11 cellular contexts compared by ENCODE assay signal in the genomic region with DNA sequence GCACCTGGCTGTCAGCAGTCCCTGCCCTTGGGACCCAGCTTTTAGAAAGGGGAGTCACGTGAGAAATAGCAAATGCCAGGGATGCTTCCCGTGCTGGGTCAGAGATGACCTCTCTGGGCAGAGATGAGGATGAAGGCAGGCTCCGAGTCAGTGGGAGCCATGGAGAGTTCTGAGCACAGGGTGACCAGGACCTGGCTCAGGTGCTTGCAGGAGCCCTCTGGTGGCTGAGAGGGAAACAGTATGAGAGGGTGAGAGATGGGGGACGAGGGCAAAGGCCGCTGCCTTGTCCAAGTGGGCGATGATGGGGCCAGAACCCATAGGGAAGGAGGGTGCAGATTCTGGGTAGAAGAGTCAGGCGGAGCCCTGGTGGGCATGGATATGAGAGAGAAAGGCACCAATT. TPM values are rescaled to one million over a fixed set of nuclear protein-coding genes. Genes with fewer than 3 reads are reported as not detected.
DNase-seq lines count a peak whose midpoint lies in the region; ATAC-seq, FAIRE-seq and TF ChIP-seq lines count a peak whose summit lies in the region.
"Had no signal": no experiment of that assay in that cellular context is flagged by ENCODE, and none has a peak within 500 bp of the region (broad histone marks: within the 10 kb centered on the region; RNA-seq: fewer than 3 reads in every experiment).

No MANE protein-coding gene starts in this region.

- no TSS peak for BruUV-seq in HepG2 (replicated peaks; lab: Mats Ljungman, UMichigan)

- H2AFZ ChIP-seq in GM23338, result no peak overlapping the region
- no peak overlapping the region for H2AFZ ChIP-seq in HepG2 (ENCODE audit: low read length)

- H3K4me2 ChIP-seq in GM23338 (no peak overlapping the region), HepG2 (ENCODE audit: low read depth, low read length) (no peak overlapping the region)

- DNase-seq in BE2C (no peak), GM23338 (ENCODE audit: low spot score) (peak; percentile 43), HepG2 (ENCODE audit: low spot score) (no peak), D341Med (ENCODE audit: low spot score) (no peak), NCI-H774 (lab: John Stamatoyannopoulos, UW) (no peak), NCI-H2196 treated with DMSO at 0.1 percent for 48 hours (lab: John Stamatoyannopoulos, UW; ENCODE audit: unreplicated experiment) (no peak), AG08396 (ENCODE audit: low spot score) (no peak)
- DNase-seq in activated T-helper 2 cell treated with anti-CD3 and anti-CD28 coated beads, Interferon-gamma antibody, Interleukin-2, Interleukin-4, amounts not matched to agents 10 μg/mL and 5 μg/mL and 100 μg/mL, durations not matched to agents 14 hours and 24 hours and 36 hours (ENCODE audit: low spot score), result no peak
- DNase-seq: activated CD4-positive, alpha-beta T cell treated with anti-CD3 and anti-CD28 coated beads, Interleukin-2, amount 50 U/mL, for 48 hours; NCI-H524 had no signal

- TF ChIP-seq CTCF in BE2C (IDR thresholded peaks at IDR 0.05; ENCODE audit: low read depth, low read length), result peak; percentile 45
- peak; percentile 48 to 63 for TF ChIP-seq CTCF in GM23338 (conservative IDR thresholded peaks at IDR 0.05; ENCODE audit: low read depth in 2 of 2)
- peak; percentile 55 for TF ChIP-seq CTCF in HepG2 (CRISPR knock-in tag; IDR thresholded peaks at IDR 0.05)

- H3K4me3 ChIP-seq in BE2C (ENCODE audit: low read depth, low read length) (no peak overlapping the region), GM23338 (no peak overlapping the region), HepG2 (replicated peaks in 1 of 3; ENCODE audit: insufficient read depth in 1 of 3, low read depth in 2 of 3, low read length in 3 of 3) (no peak overlapping the region)

- TF ChIP-seq RAD21 in HepG2 (CRISPR knock-in tag; IDR thresholded peaks at IDR 0.05), result no peak

- no peak overlapping the region for H3K27ac Mint-ChIP-seq in GM23338
- H3K27ac Mint-ChIP-seq in activated T-helper 2 cell treated with anti-CD3 and anti-CD28 coated beads, Interferon-gamma antibody, Interleukin-2, Interleukin-4, amounts not matched to agents 10 μg/mL and 5 μg/mL and 100 μg/mL, durations not matched to agents 14 hours and 24 hours and 36 hours, result peak overlapping the region; percentile 6

- intact Hi-C loops in activated T-helper 2 cell treated with anti-CD3 and anti-CD28 coated beads, Interferon-gamma antibody, Interleukin-2, Interleukin-4, amounts not matched to agents 10 μg/mL and 5 μg/mL and 100 μg/mL, durations not matched to agents 14 hours and 24 hours and 36 hours (cut with micrococcal nuclease), result no loop called here
- intact Hi-C loops in HepG2 (cut with micrococcal nuclease; ENCODE audit: unreplicated experiment), result no loop called here

- H4K20me1 ChIP-seq in GM23338 (replicated peaks; ENCODE audit: insufficient read depth) (no peaks in the 10 kb centered on the region), HepG2 (ENCODE audit: insufficient read depth, low read length) (no peaks in the 10 kb centered on the region; the same call in 1 of the 2 replicates)

- no peaks in the 10 kb centered on the region for H3K9me2 ChIP-seq in GM23338 (ENCODE audit: insufficient read depth)

- peak; percentile 64 for ATAC-seq in GM23338
- peak; percentile 56 for ATAC-seq in HepG2

- H3K4me3 Mint-ChIP-seq in GM23338, result no peak overlapping the region
- H3K4me3 Mint-ChIP-seq in activated T-helper 2 cell treated with anti-CD3 and anti-CD28 coated beads, Interferon-gamma antibody, Interleukin-2, Interleukin-4, amounts not matched to agents 10 μg/mL and 5 μg/mL and 100 μg/mL, durations not matched to agents 14 hours and 24 hours and 36 hours (ENCODE audit: low read depth), result no peak overlapping the region

- no peak overlapping the region for H3K9ac ChIP-seq in HepG2 (ENCODE audit: insufficient read depth, low read depth, low read length)

- no peak for FAIRE-seq in HepG2 (lab: Jason Lieb, UNC)

- H3K36me3 ChIP-seq in BE2C, result peaks cover 52% of the 10 kb centered on the region
- no peaks in the 10 kb centered on the region for H3K36me3 ChIP-seq in GM23338 (ENCODE audit: insufficient read depth)
- H3K36me3 ChIP-seq in HepG2 (replicated peaks in 1 of 2; ENCODE audit: control insufficient read depth in 1 of 2, insufficient read depth in 2 of 2, low read length in 2 of 2), result peaks cover 20 to 46% of the 10 kb centered on the region in 2 experiments

- no peaks in the 10 kb centered on the region for H3K9me3 Mint-ChIP-seq in GM23338
- no peaks in the 10 kb centered on the region for H3K9me3 Mint-ChIP-seq in activated T-helper 2 cell treated with anti-CD3 and anti-CD28 coated beads, Interferon-gamma antibody, Interleukin-2, Interleukin-4, amounts not matched to agents 10 μg/mL and 5 μg/mL and 100 μg/mL, durations not matched to agents 14 hours and 24 hours and 36 hours

- no peak for TF ChIP-seq EP300 in HepG2 (IDR thresholded peaks at IDR 0.05; ENCODE audit: low read depth in 2 of 2, low read length in 2 of 2)
- TF ChIP-seq EP300 in HepG2 (CRISPR knock-in tag; IDR thresholded peaks at IDR 0.05; ENCODE audit: borderline replicate concordance), result no peak

- no peaks in the 10 kb centered on the region for H3K4me1 Mint-ChIP-seq in GM23338
- peaks cover 10% of the 10 kb centered on the region for H3K4me1 Mint-ChIP-seq in activated T-helper 2 cell treated with anti-CD3 and anti-CD28 coated beads, Interferon-gamma antibody, Interleukin-2, Interleukin-4, amounts not matched to agents 10 μg/mL and 5 μg/mL and 100 μg/mL, durations not matched to agents 14 hours and 24 hours and 36 hours (ENCODE audit: low read depth)

- H3K27me3 ChIP-seq in BE2C, result no peaks in the 10 kb centered on the region
- no peaks in the 10 kb centered on the region for H3K27me3 ChIP-seq in GM23338 (ENCODE audit: insufficient read depth)
- H3K27me3 ChIP-seq in HepG2 (ENCODE audit: control insufficient read depth in 1 of 2, insufficient read depth in 2 of 2, low read length in 2 of 2), result peaks cover 0 to 2% of the 10 kb centered on the region in 2 experiments; a peak in 1 of 5 replicates

- H3K27ac ChIP-seq in GM23338 (ENCODE audit: low read depth), result no peak overlapping the region
- no peak overlapping the region for H3K27ac ChIP-seq in HepG2 (ENCODE audit: extremely low read length, insufficient read depth, low read length)

- no peaks in the 10 kb centered on the region for H3K79me2 ChIP-seq in GM23338 (replicated peaks; ENCODE audit: insufficient read depth)
- no peaks in the 10 kb centered on the region for H3K79me2 ChIP-seq in HepG2 (ENCODE audit: insufficient read depth, low read length)

- TF ChIP-seq POLR2A in HepG2 (IDR thresholded peaks at IDR 0.05; ENCODE audit: insufficient read depth in 1 of 2, low read depth in 2 of 2, low read length in 2 of 2), result no peak

- peaks cover 23% of the 10 kb centered on the region for H3K27me3 Mint-ChIP-seq in GM23338 (ENCODE audit: insufficient read depth, low read depth, poor library complexity)
- no peaks in the 10 kb centered on the region for H3K27me3 Mint-ChIP-seq in activated T-helper 2 cell treated with anti-CD3 and anti-CD28 coated beads, Interferon-gamma antibody, Interleukin-2, Interleukin-4, amounts not matched to agents 10 μg/mL and 5 μg/mL and 100 μg/mL, durations not matched to agents 14 hours and 24 hours and 36 hours (ENCODE audit: low read depth)

- H3K9me3 ChIP-seq in BE2C (no peaks in the 10 kb centered on the region), HepG2 (ENCODE audit: low read length) (no peaks in the 10 kb centered on the region)

- H3K4me1 ChIP-seq in BE2C (peaks cover 10% of the 10 kb centered on the region; the same call in 1 of the 2 replicates), GM23338 (ENCODE audit: insufficient read depth) (no peaks in the 10 kb centered on the region), HepG2 (ENCODE audit: insufficient read depth, low read length) (no peaks in the 10 kb centered on the region)

- no peaks in the 10 kb centered on the region for H3F3A ChIP-seq in GM23338 (replicated peaks; ENCODE audit: low read depth)

- H3K36me3 Mint-ChIP-seq in GM23338 (ENCODE audit: low read depth), result peaks cover 41% of the 10 kb centered on the region
- peaks cover 56% of the 10 kb centered on the region for H3K36me3 Mint-ChIP-seq in activated T-helper 2 cell treated with anti-CD3 and anti-CD28 coated beads, Interferon-gamma antibody, Interleukin-2, Interleukin-4, amounts not matched to agents 10 μg/mL and 5 μg/mL and 100 μg/mL, durations not matched to agents 14 hours and 24 hours and 36 hours (ENCODE audit: low read depth)

- in situ Hi-C loops in HepG2 (cut with HindIII; ENCODE audit: extremely low pct_ligation_motif_present, low pct_unique_long_range_greater_than_20kb), result no loop called here

- POLR2A ChIA-PET in HepG2 (lab: Yijun Ruan, JAX), result interaction anchor here (1.6 kb wide), 1 partner anchor 16 kb away, joined by 6 read pairs; the partner anchor contains the start of gene TMED1

- 90% methylated on average over 7 of the region's 7 CpGs for WGBS in HepG2 (ENCODE audit: low lambda C conversion rate)

- CTCF ChIA-PET in HepG2 (lab: Yijun Ruan, JAX; ENCODE audit: low intra/inter-chr PET ratio, low total read pairs), result interaction anchor here (1.0 kb wide), 1 partner anchor 50 kb away, joined by 3 read pairs; no protein-coding TSS in a partner anchor

RNA-seq across cellular contexts. Expression of gene TMED1, which starts 15.8 kb away (rescaled TPM):
- 114 TPM for polyA plus RNA-seq in BE2C (2012; ENCODE audit: insufficient read depth, insufficient read length, low read depth)
- 28.5 and 37.2 TPM in 2 replicates for total RNA-seq in GM23338 (2014; rRNA removed; shearing (Covaris generic))
- polyA plus RNA-seq in GM23338 (2016; fragmentation: Nextera tagmentation; extraction: Ambion mirVana) (27.7 and 29.7 TPM in 2 replicates), HepG2 (2011; rRNA removed) (48.3 and 59.9 TPM in 2 replicates)
- 16.7 and 17.9 TPM in 2 replicates for total RNA-seq in activated T-helper 2 cell treated with anti-CD3 and anti-CD28 coated beads, Interferon-gamma antibody, Interleukin-2, Interleukin-4, amounts not matched to agents 10 μg/mL and 5 μg/mL and 100 μg/mL, durations not matched to agents 14 hours and 24 hours and 36 hours
- 26.4 and 51.8 TPM in 2 replicates for total RNA-seq in HepG2 (2016; rRNA removed; fragmentation: Illumina TruSeq; extraction: Trizol)
- total RNA-seq in HepG2 (2016; cell fraction: cytosol; rRNA removed; fragmentation: Illumina TruSeq; extraction: Trizol; ENCODE audit: low read depth), result 16.7 and 20.2 TPM in 2 replicates
- total RNA-seq in HepG2 (2016; cell fraction: insoluble cytoplasmic fraction; rRNA removed; fragmentation: Illumina TruSeq; extraction: Trizol), result 27.5 and 55.8 TPM in 2 replicates
- 28.1 and 29.2 TPM in 2 replicates for total RNA-seq in HepG2 (2016; cell fraction: membrane; rRNA removed; fragmentation: Illumina TruSeq; extraction: Trizol)
- total RNA-seq in HepG2 (2016; cell fraction: nucleus; rRNA removed; fragmentation: Illumina TruSeq; extraction: Trizol), result 33.0 and 36.4 TPM in 2 replicates
- polyA plus RNA-seq in HepG2 (2011; cell fraction: cytosol; rRNA removed), result 79.8 and 90.0 TPM in 2 replicates
- polyA plus RNA-seq in HepG2 (2011; cell fraction: nucleus; rRNA removed), result 24.7 and 26.9 TPM in 2 replicates
- polyA plus RNA-seq in HepG2 (2012), result 25.8 and 36.4 TPM in 2 replicates
- 15.9 and 17.5 TPM in 2 replicates for polyA plus RNA-seq in HepG2 (2016; cell fraction: cytosol; fragmentation: Illumina TruSeq; extraction: Trizol; ENCODE audit: low read depth)
- polyA plus RNA-seq in HepG2 (2016; cell fraction: insoluble cytoplasmic fraction; fragmentation: Illumina TruSeq; extraction: Trizol; ENCODE audit: low read depth), result 22.0 and 23.3 TPM in 2 replicates
- 17.1 and 19.3 TPM in 2 replicates for polyA plus RNA-seq in HepG2 (2016; cell fraction: membrane; fragmentation: Illumina TruSeq; extraction: Trizol; ENCODE audit: low read depth)
- polyA plus RNA-seq in HepG2 (2016; cell fraction: nucleus; fragmentation: Illumina TruSeq; extraction: Trizol; ENCODE audit: insufficient read depth, low read depth), result 53.0 and 55.2 TPM in 2 replicates
- polyA minus RNA-seq in HepG2 (2011; rRNA and poly(A)+ RNA removed; ENCODE audit: low replicate concordance), result 28.9 and 40.3 TPM in 2 replicates
- 17.3 and 19.4 TPM in 2 replicates for polyA minus RNA-seq in HepG2 (2011; cell fraction: cytosol; rRNA and poly(A)+ RNA removed)
- polyA minus RNA-seq in HepG2 (2011; cell fraction: nucleus; rRNA and poly(A)+ RNA removed), result 7.7 and 10.1 TPM in 2 replicates

RNA-seq across cellular contexts. Expression of gene C19orf38, which starts 28.0 kb away (rescaled TPM):
- polyA plus RNA-seq in BE2C (2012; ENCODE audit: insufficient read depth, insufficient read length, low read depth), result not detected
- total RNA-seq in GM23338 (2014; rRNA removed; shearing (Covaris generic)), result 0.78 TPM in 1 of 2 replicates, not detected in the other
- polyA plus RNA-seq in GM23338 (2016; fragmentation: Nextera tagmentation; extraction: Ambion mirVana) (0.43 and 0.45 TPM in 2 replicates), HepG2 (2011; rRNA removed) (0.10 and 0.11 TPM in 2 replicates)
- total RNA-seq in activated T-helper 2 cell treated with anti-CD3 and anti-CD28 coated beads, Interferon-gamma antibody, Interleukin-2, Interleukin-4, amounts not matched to agents 10 μg/mL and 5 μg/mL and 100 μg/mL, durations not matched to agents 14 hours and 24 hours and 36 hours, result 3.9 and 4.3 TPM in 2 replicates
- not detected in 2 replicates for total RNA-seq in HepG2 (2016; rRNA removed; fragmentation: Illumina TruSeq; extraction: Trizol)
- not detected in 2 replicates for total RNA-seq in HepG2 (2016; cell fraction: cytosol; rRNA removed; fragmentation: Illumina TruSeq; extraction: Trizol; ENCODE audit: low read depth)
- total RNA-seq in HepG2 (2016; cell fraction: insoluble cytoplasmic fraction; rRNA removed; fragmentation: Illumina TruSeq; extraction: Trizol), result not detected in 2 replicates
- 0.37 TPM in 1 of 2 replicates, not detected in the other for total RNA-seq in HepG2 (2016; cell fraction: membrane; rRNA removed; fragmentation: Illumina TruSeq; extraction: Trizol)
- not detected in 2 replicates for total RNA-seq in HepG2 (2016; cell fraction: nucleus; rRNA removed; fragmentation: Illumina TruSeq; extraction: Trizol)
- polyA plus RNA-seq in HepG2 (2011; cell fraction: cytosol; rRNA removed), result 0.09 TPM in 1 of 2 replicates, not detected in the other
- not detected in 2 replicates for polyA plus RNA-seq in HepG2 (2011; cell fraction: nucleus; rRNA removed)
- polyA plus RNA-seq in HepG2 (2012), result 0.12 TPM in 1 of 2 replicates, not detected in the other
- polyA plus RNA-seq in HepG2 (2016; cell fraction: cytosol; fragmentation: Illumina TruSeq; extraction: Trizol; ENCODE audit: low read depth), result not detected in 2 replicates
- not detected in 2 replicates for polyA plus RNA-seq in HepG2 (2016; cell fraction: insoluble cytoplasmic fraction; fragmentation: Illumina TruSeq; extraction: Trizol; ENCODE audit: low read depth)
- 0.14 TPM in 1 of 2 replicates, not detected in the other for polyA plus RNA-seq in HepG2 (2016; cell fraction: membrane; fragmentation: Illumina TruSeq; extraction: Trizol; ENCODE audit: low read depth)
- not detected in 2 replicates for polyA plus RNA-seq in HepG2 (2016; cell fraction: nucleus; fragmentation: Illumina TruSeq; extraction: Trizol; ENCODE audit: insufficient read depth, low read depth)
- polyA minus RNA-seq in HepG2 (2011; rRNA and poly(A)+ RNA removed; ENCODE audit: low replicate concordance), result 0.49 TPM in 1 of 2 replicates, not detected in the other
- polyA minus RNA-seq in HepG2 (2011; cell fraction: cytosol; rRNA and poly(A)+ RNA removed), result not detected in 2 replicates
- not detected in 2 replicates for polyA minus RNA-seq in HepG2 (2011; cell fraction: nucleus; rRNA and poly(A)+ RNA removed)
- total RNA-seq: Daoy had no signal

RNA-seq across cellular contexts. Expression of gene CARM1, which starts 51.2 kb away (rescaled TPM):
- 81.7 TPM for polyA plus RNA-seq in BE2C (2012; ENCODE audit: insufficient read depth, insufficient read length, low read depth)
- total RNA-seq in GM23338 (2014; rRNA removed; shearing (Covaris generic)), result 118 and 125 TPM in 2 replicates
- polyA plus RNA-seq in GM23338 (2016; fragmentation: Nextera tagmentation; extraction: Ambion mirVana) (40.3 and 43.3 TPM in 2 replicates), HepG2 (2011; rRNA removed) (53.0 and 55.8 TPM in 2 replicates)
- total RNA-seq in activated T-helper 2 cell treated with anti-CD3 and anti-CD28 coated beads, Interferon-gamma antibody, Interleukin-2, Interleukin-4, amounts not matched to agents 10 μg/mL and 5 μg/mL and 100 μg/mL, durations not matched to agents 14 hours and 24 hours and 36 hours, result 87.5 and 89.3 TPM in 2 replicates
- total RNA-seq in HepG2 (2016; rRNA removed; fragmentation: Illumina TruSeq; extraction: Trizol), result 21.9 and 27.6 TPM in 2 replicates
- total RNA-seq in HepG2 (2016; cell fraction: cytosol; rRNA removed; fragmentation: Illumina TruSeq; extraction: Trizol; ENCODE audit: low read depth), result 8.8 and 9.4 TPM in 2 replicates
- total RNA-seq in HepG2 (2016; cell fraction: insoluble cytoplasmic fraction; rRNA removed; fragmentation: Illumina TruSeq; extraction: Trizol), result 18.6 and 27.9 TPM in 2 replicates
- total RNA-seq in HepG2 (2016; cell fraction: membrane; rRNA removed; fragmentation: Illumina TruSeq; extraction: Trizol), result 21.1 and 24.7 TPM in 2 replicates
- 16.8 and 18.1 TPM in 2 replicates for total RNA-seq in HepG2 (2016; cell fraction: nucleus; rRNA removed; fragmentation: Illumina TruSeq; extraction: Trizol)
- polyA plus RNA-seq in HepG2 (2011; cell fraction: cytosol; rRNA removed), result 27.6 and 51.7 TPM in 2 replicates
- 83.1 and 120 TPM in 2 replicates for polyA plus RNA-seq in HepG2 (2011; cell fraction: nucleus; rRNA removed)
- 33.4 and 44.2 TPM in 2 replicates for polyA plus RNA-seq in HepG2 (2012)
- polyA plus RNA-seq in HepG2 (2016; cell fraction: cytosol; fragmentation: Illumina TruSeq; extraction: Trizol; ENCODE audit: low read depth), result 12.8 and 12.9 TPM in 2 replicates
- 41.9 and 59.7 TPM in 2 replicates for polyA plus RNA-seq in HepG2 (2016; cell fraction: insoluble cytoplasmic fraction; fragmentation: Illumina TruSeq; extraction: Trizol; ENCODE audit: low read depth)
- polyA plus RNA-seq in HepG2 (2016; cell fraction: membrane; fragmentation: Illumina TruSeq; extraction: Trizol; ENCODE audit: low read depth), result 29.0 and 31.4 TPM in 2 replicates
- 54.5 and 65.3 TPM in 2 replicates for polyA plus RNA-seq in HepG2 (2016; cell fraction: nucleus; fragmentation: Illumina TruSeq; extraction: Trizol; ENCODE audit: insufficient read depth, low read depth)
- 34.3 and 76.6 TPM in 2 replicates for polyA minus RNA-seq in HepG2 (2011; rRNA and poly(A)+ RNA removed; ENCODE audit: low replicate concordance)
- polyA minus RNA-seq in HepG2 (2011; cell fraction: cytosol; rRNA and poly(A)+ RNA removed), result 18.8 and 19.0 TPM in 2 replicates
- polyA minus RNA-seq in HepG2 (2011; cell fraction: nucleus; rRNA and poly(A)+ RNA removed), result 16.2 and 20.0 TPM in 2 replicates
